ENCODE assay signal across 20 cellular contexts in genomic region chr20:61926253-61926613, GRCh38.
DNase-seq lines count a peak whose midpoint lies in the region; TF ChIP-seq lines count a peak whose summit lies in the region.
"Had no signal": no experiment of that assay in that cellular context is flagged by ENCODE, and none has a peak within 500 bp of the region (broad histone marks: within the 10 kb centered on the region; RNA-seq: fewer than 3 reads in every experiment).

No MANE protein-coding gene starts in this region.

- H3K9me3 ChIP-seq in neuronal stem cell (replicated peaks in 1 of 2; ENCODE audit: control insufficient read depth in 2 of 2, insufficient read depth in 1 of 2, low read depth in 1 of 2, low read length in 2 of 2) (peaks cover 0 to 4% of the 10 kb centered on the region in 2 donors), Karpas-422 (ENCODE audit: low read length) (no peaks in the 10 kb centered on the region; the same call in 1 of the 2 replicates)
- H3K9me3 ChIP-seq: SJCRH30 had no signal

- H3K4me1 ChIP-seq in ACC112 (ENCODE audit: control insufficient read depth, insufficient read depth, low read length, unreplicated experiment) (peaks cover 9% of the 10 kb centered on the region), neuronal stem cell (ENCODE audit: control insufficient read depth in 2 of 2, insufficient read depth in 1 of 2, low read depth in 1 of 2, low read length in 2 of 2) (no peaks in the 10 kb centered on the region), Karpas-422 (ENCODE audit: low read length) (no peaks in the 10 kb centered on the region)
- H3K4me1 ChIP-seq: Caco-2, SJCRH30 had no signal

- no peaks in the 10 kb centered on the region for H3K9me2 ChIP-seq in Karpas-422 (replicated peaks; ENCODE audit: insufficient read depth, low read length)

- no peaks in the 10 kb centered on the region for H4K20me1 ChIP-seq in Karpas-422 (ENCODE audit: insufficient read depth, low read depth, low read length)

- no peak overlapping the region for H4K8ac ChIP-seq in neuronal stem cell (ENCODE audit: low read depth, low read length)

- H3K27me3 ChIP-seq in ACC112 (ENCODE audit: insufficient read depth, low read length): no peaks in the 10 kb centered on the region
- no peaks in the 10 kb centered on the region for H3K27me3 ChIP-seq in neuronal stem cell (ENCODE audit: control insufficient read depth in 3 of 3, insufficient read depth in 3 of 3, low read depth in 1 of 3, low read length in 3 of 3)
- H3K27me3 ChIP-seq in Karpas-422 (ENCODE audit: low read length): no peaks in the 10 kb centered on the region

- H3K9ac ChIP-seq in neuronal stem cell (ENCODE audit: low read depth, low read length, poor library complexity) (no peak overlapping the region), Karpas-422 (ENCODE audit: low read length) (no peak overlapping the region)

- TF ChIP-seq CTCF in HFFc6 (IDR thresholded peaks at IDR 0.05) (no peak), chondrocyte (IDR thresholded peaks at IDR 0.05) (no peak), foreskin fibroblast (IDR thresholded peaks at IDR 0.05; ENCODE audit: low read depth, low read length) (no peak)

- H3K27ac Mint-ChIP-seq in HFFc6 (peak overlapping the region; percentile 52; the same call in 1 of the 2 replicates), chondrocyte (ENCODE audit: unreplicated experiment) (peak overlapping the region; percentile 86)
- H3K27ac Mint-ChIP-seq: CD4-positive, alpha-beta T cell; H9; IgD-negative memory B cell had no signal

- no peak overlapping the region for H3K4ac ChIP-seq in neuronal stem cell (ENCODE audit: low read length)

- H3K4me3 ChIP-seq in ACC112 (ENCODE audit: low read depth, low read length) (no peak overlapping the region), neuronal stem cell (ENCODE audit: low read length in 2 of 2) (no peak overlapping the region), Karpas-422 (ENCODE audit: low read length) (no peak overlapping the region), foreskin fibroblast (ENCODE audit: low read depth in 1 of 2, low read length in 2 of 2) (no peak overlapping the region)
- H3K4me3 ChIP-seq: SJCRH30 had no signal

- H3K79me1 ChIP-seq in neuronal stem cell (ENCODE audit: low read depth, low read length): peaks cover 7% of the 10 kb centered on the region

- H3K79me2 ChIP-seq in ACC112 (ENCODE audit: control insufficient read depth, insufficient read depth, low read length, unreplicated experiment): no peaks in the 10 kb centered on the region
- H3K79me2 ChIP-seq in Karpas-422 (ENCODE audit: low read length): no peaks in the 10 kb centered on the region

- H3K4me2 ChIP-seq in neuronal stem cell (ENCODE audit: insufficient read depth, low read length, poor library complexity, severe bottlenecking) (no peak overlapping the region), Karpas-422 (ENCODE audit: low read depth, low read length, poor library complexity, severe bottlenecking) (no peak overlapping the region)

- H3K9me3 Mint-ChIP-seq in HFFc6: peaks cover 30% of the 10 kb centered on the region
- H3K9me3 Mint-ChIP-seq in chondrocyte (ENCODE audit: low read depth): no peaks in the 10 kb centered on the region
- H3K9me3 Mint-ChIP-seq: CD4-positive, alpha-beta T cell had no signal

- peak overlapping the region; percentile 55 for H3K23ac ChIP-seq in neuronal stem cell (ENCODE audit: low read depth, low read length, poor library complexity)

- peaks cover 7% of the 10 kb centered on the region; the same call in 1 of the 2 replicates for H3K4me1 Mint-ChIP-seq in HFFc6 (ENCODE audit: low read depth)
- H3K4me1 Mint-ChIP-seq in chondrocyte (ENCODE audit: low read depth): peaks cover 11% of the 10 kb centered on the region
- H3K4me1 Mint-ChIP-seq: H9 had no signal

- H2AFZ ChIP-seq in ACC112 (ENCODE audit: low read length, unreplicated experiment) (no peak overlapping the region), neuronal stem cell (ENCODE audit: low read length) (no peak overlapping the region), Karpas-422 (ENCODE audit: low read length) (no peak overlapping the region)

- no peak overlapping the region for H2BK15ac ChIP-seq in neuronal stem cell (ENCODE audit: low read length)

- H3K27ac ChIP-seq in ACC112 (ENCODE audit: low read depth, low read length): peak overlapping the region; percentile 74; the same call in 1 of the 2 replicates
- H3K27ac ChIP-seq in neuronal stem cell (replicated peaks; ENCODE audit: low read length): no peak overlapping the region
- H3K27ac ChIP-seq in Karpas-422 (ENCODE audit: low read length): no peak overlapping the region
- H3K27ac ChIP-seq: HL-60, SJCRH30 had no signal

- H3K14ac ChIP-seq in neuronal stem cell (ENCODE audit: low read length): no peak overlapping the region

- no peak overlapping the region for H2BK12ac ChIP-seq in neuronal stem cell (ENCODE audit: low read length)

- H2AK5ac ChIP-seq in neuronal stem cell (ENCODE audit: low read depth, low read length): peak overlapping the region; percentile 37

- H2BK120ac ChIP-seq in neuronal stem cell (ENCODE audit: low read depth, low read length): no peak overlapping the region

- H3K36me3 Mint-ChIP-seq in HFFc6 (ENCODE audit: low read depth) (peaks cover 12% of the 10 kb centered on the region; the same call in 1 of the 2 replicates), chondrocyte (ENCODE audit: low read depth) (no peaks in the 10 kb centered on the region)
- H3K36me3 Mint-ChIP-seq: IgD-negative memory B cell had no signal

- H3K4me3 Mint-ChIP-seq in HFFc6: peak overlapping the region; percentile 12; the same call in 1 of the 2 replicates
- no peak overlapping the region for H3K4me3 Mint-ChIP-seq in chondrocyte (ENCODE audit: unreplicated experiment)
- H3K4me3 Mint-ChIP-seq: CD4-positive, alpha-beta T cell; H9; IgD-negative memory B cell had no signal

- no peak overlapping the region for H2BK5ac ChIP-seq in neuronal stem cell (ENCODE audit: low read length)

- H3K27me3 Mint-ChIP-seq in HFFc6 (ENCODE audit: insufficient read depth) (peaks cover 8% of the 10 kb centered on the region), chondrocyte (ENCODE audit: low read depth) (no peaks in the 10 kb centered on the region)
- H3K27me3 Mint-ChIP-seq: CD4-positive, alpha-beta T cell; IgD-negative memory B cell had no signal

- H3K18ac ChIP-seq in neuronal stem cell (ENCODE audit: low read length): no peak overlapping the region

- no peak overlapping the region for H4K91ac ChIP-seq in neuronal stem cell (ENCODE audit: low read depth, low read length, poor library complexity)

- no CpG with 5 or more reads among the region's 14 CpGs for WGBS in neuronal stem cell (ENCODE audit: extremely low coverage in 2 of 2, insufficient read length in 2 of 2, insufficient replicate concordance in 1 of 2), 2 donors

- no peaks in the 10 kb centered on the region for H3K36me3 ChIP-seq in ACC112 (ENCODE audit: insufficient read depth, low read length)
- H3K36me3 ChIP-seq in neuronal stem cell (replicated peaks in 1 of 2; ENCODE audit: control insufficient read depth in 2 of 2, insufficient read depth in 2 of 2, low read length in 2 of 2): peaks cover 0 to 10% of the 10 kb centered on the region in 2 donors
- H3K36me3 ChIP-seq in Karpas-422 (ENCODE audit: insufficient read depth, low read length): no peaks in the 10 kb centered on the region
- H3K36me3 ChIP-seq: SJCRH30 had no signal

- DNase-seq in HFFc6 (no peak), chondrocyte (ENCODE audit: low spot score) (peak; percentile 59), neuronal stem cell (ENCODE audit: low spot score) (no peak), NCI-H1092 (lab: John Stamatoyannopoulos, UW) (no peak), Karpas-422 (no peak), foreskin fibroblast (no peak)
- DNase-seq: Caco-2; CD4-positive, alpha-beta T cell; DMS153; GDM1; H9; NCI-H1105; NCI-H2107; NCI-H510A; NCI-H748 treated with DMSO at 0.1 percent for 48 hours; NK-92 treated with Interleukin-12 subunit alpha and Interleukin-12 subunit beta, amount 100 ng/mL, for 24 hours; SJCRH30 had no signal
